25 cellular contexts compared by ENCODE assay signal in the genomic region with DNA sequence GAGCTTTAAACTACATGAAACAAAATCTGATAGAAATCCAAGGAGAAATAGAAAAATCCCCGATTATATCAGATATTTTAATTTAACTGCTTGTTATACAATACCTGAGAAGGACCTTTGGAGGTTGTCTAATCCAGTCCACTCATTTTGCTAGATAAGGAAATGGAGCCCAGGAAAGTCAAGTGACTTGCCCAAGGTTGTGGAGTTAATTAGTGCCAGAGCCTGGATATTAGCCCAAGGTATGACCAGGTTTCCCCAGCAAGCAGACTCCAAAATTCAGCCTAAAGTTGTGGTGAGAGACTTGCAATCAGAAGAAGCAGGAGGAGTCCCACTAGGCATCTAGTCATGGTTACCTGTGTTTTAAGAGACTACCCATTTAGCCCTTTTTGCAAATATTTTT.
"Had no signal": no experiment of that assay in that cellular context is flagged by ENCODE, and none has a peak within 500 bp of the region (broad histone marks: within the 10 kb centered on the region; RNA-seq: fewer than 3 reads in every experiment).

No MANE protein-coding gene starts in this region.

- H3K27ac ChIP-seq: coronary artery, dorsolateral prefrontal cortex, esophagus muscularis mucosa, foreskin keratinocyte, gastroesophageal sphincter, heart left ventricle, hepatocyte, left ventricle myocardium inferior, lower lobe of right lung had no signal

- H3K27me3 ChIP-seq: dorsolateral prefrontal cortex, esophagus muscularis mucosa, gastroesophageal sphincter, heart left ventricle, hepatocyte had no signal

- H3K27ac Mint-ChIP-seq: immature natural killer cell, mesothelial cell of epicardium had no signal

- DNase-seq: dermis blood vessel endothelial cell; dorsolateral prefrontal cortex; effector CD4-positive, alpha-beta T cell; effector memory CD4-positive, alpha-beta T cell; foreskin keratinocyte; heart left ventricle; hypothalamus; immature natural killer cell; islet precursor cell; kidney; kidney glomerular epithelial cell; left cardiac atrium; left ventricle myocardium inferior; lower lobe of right lung; mesenchymal stem cell; mucosa of descending colon had no signal

- H3K4me3 Mint-ChIP-seq: immature natural killer cell, mesothelial cell of epicardium had no signal

- H3K4me3 ChIP-seq: coronary artery, dorsolateral prefrontal cortex, esophagus muscularis mucosa, gastroesophageal sphincter, heart left ventricle, hepatocyte, left ventricle myocardium inferior, lower lobe of right lung, mucosa of descending colon had no signal

- FAIRE-seq: colon, endometrium, endothelial cell of umbilical vein, frontal cortex, kidney had no signal

- H3K4me1 ChIP-seq: foreskin keratinocyte, gastroesophageal sphincter, lower lobe of right lung had no signal

- H3K9me3 ChIP-seq: esophagus muscularis mucosa, gastroesophageal sphincter, lower lobe of right lung, mucosa of descending colon had no signal

- H3K36me3 Mint-ChIP-seq: immature natural killer cell, mesothelial cell of epicardium had no signal

- H3K4me1 Mint-ChIP-seq: immature natural killer cell had no signal

- ATAC-seq: foreskin keratinocyte, gastroesophageal sphincter, heart left ventricle, left cardiac atrium, lower lobe of right lung, mucosa of descending colon had no signal

- H3K36me3 ChIP-seq: esophagus muscularis mucosa, gastroesophageal sphincter, heart left ventricle, left ventricle myocardium inferior, lower lobe of right lung had no signal
